Comparison of ENCODE assay signal across 25 cellular contexts in the genomic region with DNA sequence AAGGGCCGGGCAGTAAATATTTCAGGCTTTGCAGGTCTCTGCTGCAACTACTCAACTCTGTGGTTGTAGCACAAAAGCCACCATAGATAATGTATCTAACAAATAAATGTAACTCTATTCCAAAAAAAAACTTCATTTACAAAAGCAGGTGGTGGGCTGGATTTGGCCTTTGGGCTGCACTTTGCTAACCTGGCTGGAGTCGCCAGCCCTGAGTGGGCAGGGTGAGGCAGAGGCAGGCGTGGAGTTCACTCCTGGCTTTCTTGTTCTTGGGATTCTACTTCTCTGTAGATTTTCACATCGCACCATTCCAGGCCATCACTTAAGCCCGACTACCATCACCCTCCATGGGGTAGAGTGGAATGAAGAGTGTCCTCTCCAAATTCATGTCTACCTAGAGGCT.
"Had no signal": no experiment of that assay in that cellular context is flagged by ENCODE, and none has a peak within 500 bp of the region (broad histone marks: within the 10 kb centered on the region; RNA-seq: fewer than 3 reads in every experiment).

No MANE protein-coding gene starts in this region.

- DNase-seq: IMR-90, Karpas-422, KG1, MG63, NCI-H1092, NCI-H1105 treated with DMSO at 0.1 percent for 48 hours, NCI-H1417 treated with DMSO at 0.1 percent for 48 hours, NCI-H146, NCI-H1694 treated with DMSO at 0.1 percent for 48 hours, NCI-H1930, NCI-H2081, NCI-H2107, NCI-H2171, NCI-H226, NCI-H446, NCI-H510A, NCI-H524 treated with DMSO at 0.1 percent for 48 hours, NCI-H69, NCI-H774, PC-3, SHP77, SK-N-SH had no signal

- H3K4me3 ChIP-seq: MG63 had no signal

- H3K27ac ChIP-seq: RWPE1 had no signal

- H3K27me3 ChIP-seq: MG63 had no signal

- H3K9me3 ChIP-seq: MG63, SK-N-SH had no signal

- ATAC-seq: HepG2, Panc1, PC-3 had no signal

- H3K36me3 ChIP-seq: MG63 had no signal
